8 cellular contexts compared by ENCODE assay signal in the genomic region with DNA sequence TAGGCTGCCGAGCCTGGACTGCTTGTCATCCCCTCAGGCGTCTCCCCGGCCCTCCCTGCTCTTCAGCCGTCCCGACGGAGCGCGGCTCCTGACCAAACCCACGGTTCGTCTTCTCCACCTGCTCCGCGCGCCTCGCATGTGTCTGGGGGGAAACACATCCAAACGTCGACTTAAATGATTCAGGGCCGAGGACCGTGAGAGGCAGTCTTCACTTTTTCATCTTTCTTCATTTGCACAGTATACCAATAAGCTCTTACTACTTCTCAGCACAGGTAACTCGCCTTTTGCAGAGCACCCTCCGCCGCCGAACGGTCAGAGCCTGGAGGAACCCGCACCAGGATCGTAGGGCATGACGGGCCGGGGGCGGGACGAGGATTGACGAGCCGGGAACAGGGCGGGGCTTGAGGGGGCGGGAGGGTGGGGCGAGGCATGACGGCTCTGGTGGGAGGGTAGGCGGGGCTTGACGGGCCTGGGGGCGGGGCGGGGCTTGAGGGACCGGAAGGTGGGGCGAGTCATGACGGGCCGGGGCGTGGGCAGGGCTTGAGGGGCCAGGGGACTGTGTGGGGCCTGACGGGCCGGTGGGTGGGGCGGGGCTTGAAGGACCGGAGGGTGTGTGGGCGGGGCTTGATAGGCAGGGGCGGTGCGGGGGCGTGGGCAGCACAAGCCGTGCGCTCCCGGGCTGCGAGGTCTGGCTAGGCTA. TPM values are rescaled to one million over a fixed set of nuclear protein-coding genes. Genes with fewer than 3 reads are reported as not detected.
DNase-seq lines count a peak whose midpoint lies in the region; ATAC-seq and TF ChIP-seq lines count a peak whose summit lies in the region.

A gene with protein sequence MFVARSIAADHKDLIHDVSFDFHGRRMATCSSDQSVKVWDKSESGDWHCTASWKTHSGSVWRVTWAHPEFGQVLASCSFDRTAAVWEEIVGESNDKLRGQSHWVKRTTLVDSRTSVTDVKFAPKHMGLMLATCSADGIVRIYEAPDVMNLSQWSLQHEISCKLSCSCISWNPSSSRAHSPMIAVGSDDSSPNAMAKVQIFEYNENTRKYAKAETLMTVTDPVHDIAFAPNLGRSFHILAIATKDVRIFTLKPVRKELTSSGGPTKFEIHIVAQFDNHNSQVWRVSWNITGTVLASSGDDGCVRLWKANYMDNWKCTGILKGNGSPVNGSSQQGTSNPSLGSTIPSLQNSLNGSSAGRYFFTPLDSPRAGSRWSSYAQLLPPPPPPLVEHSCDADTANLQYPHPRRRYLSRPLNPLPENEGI (plus strand): TSS at position 657 of the 700 bp plus-strand sequence. CDS start 111 bp downstream, outside the sequence.

- H3K27me3 ChIP-seq in adipocyte (replicated peaks; ENCODE audit: control insufficient read depth, insufficient read depth, low read length) = no peaks in the 10 kb centered on the region
- no peaks in the 10 kb centered on the region for H3K27me3 ChIP-seq in cardiac muscle cell
- H3K27me3 ChIP-seq in trophoblast cell (ENCODE audit: insufficient read depth, low read length) = no peaks in the 10 kb centered on the region
- no peaks in the 10 kb centered on the region for H3K27me3 ChIP-seq in tibial nerve

- H3K36me3 ChIP-seq in adipocyte (ENCODE audit: control insufficient read depth, insufficient read depth, low read length, severe bottlenecking) (no peaks in the 10 kb centered on the region), cardiac muscle cell (no peaks in the 10 kb centered on the region), trophoblast cell (ENCODE audit: control insufficient read depth in 1 of 2, insufficient read depth in 2 of 2, low read length in 2 of 2) (peaks cover 0 to 2% of the 10 kb centered on the region in 2 experiments), tibial nerve (peaks cover 0 to 4% (median 0%) of the 10 kb centered on the region in 3 donors)

- H2AK5ac ChIP-seq in trophoblast cell (ENCODE audit: low read length) = peak within 1 kb of the TSS; percentile 42

- peak within 1 kb of the TSS; percentile 27 for H2BK12ac ChIP-seq in trophoblast cell (ENCODE audit: low read length)

- H3K4me1 ChIP-seq in adipocyte (ENCODE audit: control insufficient read depth, insufficient read depth, low read length) = peaks cover 31% of the 10 kb centered on the region
- H3K4me1 ChIP-seq in cardiac muscle cell (ENCODE audit: low read depth) = peaks cover 7% of the 10 kb centered on the region
- H3K4me1 ChIP-seq in trophoblast cell (ENCODE audit: control insufficient read depth in 1 of 2, insufficient read depth in 2 of 2, low read length in 2 of 2) = peaks cover 0 to 4% of the 10 kb centered on the region in 2 experiments
- peaks cover 0 to 50% (median 14%) of the 10 kb centered on the region in 4 donors for H3K4me1 ChIP-seq in tibial nerve

- peak within 1 kb of the TSS; percentile 95 for H4K8ac ChIP-seq in trophoblast cell (ENCODE audit: low read depth, low read length)

- H3K27ac ChIP-seq in cardiac muscle cell (peak within 1 kb of the TSS; percentile 96), trophoblast cell (ENCODE audit: low read depth, low read length) (peak within 1 kb of the TSS; percentile 96), tibial nerve (peak within 1 kb of the TSS; percentile 90 to 99 (median 97))

- H3K18ac ChIP-seq in trophoblast cell (ENCODE audit: low read length) = peak within 1 kb of the TSS; percentile 81

- H3K79me1 ChIP-seq in trophoblast cell (ENCODE audit: low read length) = peaks cover 12% of the 10 kb centered on the region

- H3K9ac ChIP-seq in adipocyte (ENCODE audit: low read length) (peak within 1 kb of the TSS; percentile 96), trophoblast cell (ENCODE audit: low read length) (peak within 1 kb of the TSS; percentile 82)

- H3K4me3 ChIP-seq in GM12875 (ENCODE audit: low read depth, low read length) = peak within 1 kb of the TSS; percentile 77
- peak within 1 kb of the TSS; percentile 94 for H3K4me3 ChIP-seq in adipocyte (ENCODE audit: low read length)
- H3K4me3 ChIP-seq in cardiac muscle cell = peak within 1 kb of the TSS; percentile 76
- H3K4me3 ChIP-seq in trophoblast cell (ENCODE audit: low read depth, low read length) = peak within 1 kb of the TSS; percentile 96
- peak within 1 kb of the TSS; percentile 77 to 83 (median 80) for H3K4me3 ChIP-seq in tibial nerve

- peak; percentile 33 to 74 for TF ChIP-seq POLR2A in tibial nerve (IDR thresholded peaks at IDR 0.05)

- H3K23ac ChIP-seq in trophoblast cell (ENCODE audit: low read length) = no peak within 1 kb of the TSS

- H4K91ac ChIP-seq in trophoblast cell (ENCODE audit: low read depth, low read length) = peak within 1 kb of the TSS; percentile 93

- H2AFZ ChIP-seq in trophoblast cell (ENCODE audit: insufficient read depth, low read length, poor library complexity) = peak within 1 kb of the TSS; percentile 68

- peak within 1 kb of the TSS; percentile 79 for H4K12ac ChIP-seq in trophoblast cell (ENCODE audit: low read depth, low read length)

- peak within 1 kb of the TSS; percentile 90 for H3K4me2 ChIP-seq in trophoblast cell (ENCODE audit: low read length)

- H3K9me3 ChIP-seq in adipocyte (ENCODE audit: control insufficient read depth, low read length) (no peaks in the 10 kb centered on the region), cardiac muscle cell (ENCODE audit: low read depth) (no peaks in the 10 kb centered on the region), trophoblast cell (ENCODE audit: insufficient read depth, low read depth, low read length) (peaks cover 2% of the 10 kb centered on the region), tibial nerve (no peaks in the 10 kb centered on the region)

- TF ChIP-seq CTCF in GM12875 (IDR thresholded peaks at IDR 0.05; ENCODE audit: borderline replicate concordance, insufficient read depth, low read depth, low read length) (no peak), cardiac muscle cell (IDR thresholded peaks at IDR 0.05; ENCODE audit: low read depth, low read length) (no peak), tibial nerve (IDR thresholded peaks at IDR 0.05) (no peak)

- TF ChIP-seq EP300 in tibial nerve (IDR thresholded peaks at IDR 0.05) = peak in 1 of 2 donors; percentile 78

- H2BK5ac ChIP-seq in trophoblast cell (ENCODE audit: low read depth, low read length, poor library complexity) = peak within 1 kb of the TSS; percentile 73

- peak within 1 kb of the TSS; percentile 84 for H2BK120ac ChIP-seq in trophoblast cell (ENCODE audit: insufficient read depth, low read length, poor library complexity)

- peak; percentile 77 for ATAC-seq in HG02840 (IDR thresholded peaks at IDR 0.05; ENCODE audit: low FRiP score, unreplicated experiment)

- DNase-seq in NCI-H1436 treated with DMSO at 0.1 percent for 48 hours (lab: John Stamatoyannopoulos, UW) (peak; percentile 67), T follicular helper cell (ENCODE audit: low read depth) (peak; percentile 99), adipocyte (ENCODE audit: low read depth) (peak; percentile 100), cardiac muscle cell (ENCODE audit: low read depth in 1 of 2, low spot score in 1 of 2) (peak; percentile 100), trophoblast cell (peak; percentile 93 to 97), tibial nerve (ENCODE audit: low spot score in 2 of 2) (peak; percentile 98)

- H3K4ac ChIP-seq in trophoblast cell (ENCODE audit: low read depth, low read length) = peak within 1 kb of the TSS; percentile 87

- peak within 1 kb of the TSS; percentile 96 for H3K14ac ChIP-seq in trophoblast cell (ENCODE audit: low read length)

- H3K79me2 ChIP-seq in trophoblast cell (ENCODE audit: control insufficient read depth, insufficient read depth, low read length, poor library complexity) = peaks cover 12% of the 10 kb centered on the region

- WGBS in trophoblast cell (ENCODE audit: extremely low coverage, insufficient coverage, insufficient read length) = no CpG with 5 or more reads among the region's 56 CpGs
- 0 to 1% methylated on average over 45 to 49 of the region's 56 CpGs for WGBS in tibial nerve, 2 donors

RNA-seq across cellular contexts. Expression of the gene that starts here (rescaled TPM):
- total RNA-seq in cardiac muscle cell = 14.0 and 20.9 TPM in 2 replicates
- polyA plus RNA-seq in cardiac muscle cell = 30.0 and 37.3 TPM in 2 replicates
- polyA plus RNA-seq in trophoblast cell (2013) = 18.6 and 20.1 TPM in 2 replicates
- total RNA-seq in tibial nerve = 10 to 100 TPM; 26.9 to 41.1 (median 34.4) TPM

Comparison
In these comparisons a context has a peak if more than half of its experiments do, and no peak if none do; other contexts are left out.
1. Peak in every context shown above with its lines: DNase-seq, ATAC-seq, H3K4me3 ChIP-seq and H3K27ac ChIP-seq.